Comparison of ENCODE assay signal across 8 cellular contexts in the genomic region with DNA sequence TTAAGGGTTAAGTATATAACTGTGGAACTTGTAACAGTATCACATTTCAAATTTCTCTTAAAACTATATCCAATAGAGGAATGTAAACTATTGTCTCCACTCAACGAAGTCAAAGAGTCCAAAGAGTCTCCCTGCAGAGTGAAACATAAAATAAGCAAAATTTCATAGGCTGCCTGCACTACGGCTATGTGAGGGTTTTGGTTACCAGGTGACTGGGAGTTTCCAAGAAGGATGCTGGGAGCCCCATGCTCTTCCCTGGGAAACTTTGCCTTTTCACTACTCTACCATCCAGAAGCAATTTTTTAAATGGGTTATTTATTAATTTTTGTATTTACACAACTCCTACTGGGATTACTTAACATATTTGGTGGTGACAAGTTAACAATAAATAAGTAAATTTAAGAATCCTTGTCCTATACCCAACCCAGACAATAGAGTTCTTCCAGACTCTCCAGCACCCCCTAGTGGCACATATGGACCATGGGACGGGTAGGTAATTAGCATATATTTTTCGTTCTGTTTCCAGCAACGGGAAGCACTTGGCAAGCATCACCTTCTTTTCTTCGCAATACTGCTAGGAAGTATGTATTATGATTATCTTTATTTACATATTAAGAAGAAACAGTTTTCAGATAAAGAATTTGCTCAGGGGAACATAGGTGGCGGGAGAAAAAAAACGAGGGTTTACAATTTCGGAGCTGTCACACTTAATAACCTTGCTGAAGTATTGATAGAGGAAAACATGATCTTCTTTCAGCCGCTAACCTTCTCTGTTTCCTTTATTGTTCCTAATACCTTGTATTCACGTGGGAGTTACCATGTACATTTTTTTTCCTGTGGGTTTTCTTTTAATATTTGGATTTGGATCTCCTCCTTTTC. TPM values are rescaled to one million over a fixed set of nuclear protein-coding genes. Genes with fewer than 3 reads are reported as not detected.
DNase-seq lines count a peak whose midpoint lies in the region; ATAC-seq and TF ChIP-seq lines count a peak whose summit lies in the region.

No MANE protein-coding gene starts in this region.

- H3K4me1 ChIP-seq in Panc1 (ENCODE audit: control insufficient read depth, insufficient read depth, low read length) (no peaks in the 10 kb centered on the region), iPS DF 6.9 (ENCODE audit: control insufficient read depth, insufficient read depth, low read length) (no peaks in the 10 kb centered on the region)

- intact Hi-C loops in Panc1 (cut with micrococcal nuclease; ENCODE audit: unreplicated experiment), result loop anchor here (2.0 to 5.0 kb wide), 2 partner anchors 106 to 222 kb away; no protein-coding TSS in a partner anchor

- in situ Hi-C loops in Panc1 (cut with HindIII; ENCODE audit: low pct_unique_long_range_greater_than_20kb, low sequenced_read_pairs) (no loop called here), astrocyte of the cerebellum (cut with HindIII; ENCODE audit: low sequenced_read_pairs) (no loop called here)

- no CpG with 5 or more reads among the region's 11 CpGs for WGBS in iPS DF 6.9 (ENCODE audit: insufficient coverage, insufficient read length)

- H3K36me3 ChIP-seq in Panc1 (ENCODE audit: control insufficient read depth, insufficient read depth, low read length), result no peaks in the 10 kb centered on the region
- H3K36me3 ChIP-seq in iPS DF 6.9 (ENCODE audit: control insufficient read depth, insufficient read depth, low read length), result no peaks in the 10 kb centered on the region

- CTCF ChIA-PET in Panc1 (lab: Charles Lee), result interaction anchor here (0.6 to 0.7 kb wide), 2 partner anchors 56 to 98 kb away, joined by 3 to 5 read pairs; no protein-coding TSS in a partner anchor

- no TSS peak for BruUV-seq in Panc1 (replicated peaks; lab: Mats Ljungman, UMichigan)

- ATAC-seq in Panc1, result peak; percentile 80; the same call in 1 of the 2 replicates

- no peak overlapping the region for H3K4me3 ChIP-seq in Panc1 (ENCODE audit: low read depth in 2 of 2, low read length in 2 of 2)
- H3K4me3 ChIP-seq in astrocyte of the cerebellum (ENCODE audit: low read depth, low read length), result no peak overlapping the region
- H3K4me3 ChIP-seq in iPS DF 6.9 (ENCODE audit: low read length), result no peak overlapping the region

- TF ChIP-seq CTCF in Panc1 (IDR thresholded peaks at IDR 0.05) (peak; percentile 82), astrocyte of the cerebellum (IDR thresholded peaks at IDR 0.05; ENCODE audit: low read depth, low read length, missing control alignments) (peak; percentile 68)

- H3K9me3 ChIP-seq in Panc1 (ENCODE audit: control insufficient read depth, insufficient read depth, low read depth, low read length), result no peaks in the 10 kb centered on the region
- H3K9me3 ChIP-seq in iPS DF 6.9 (ENCODE audit: control insufficient read depth, insufficient read depth, low read length), result no peaks in the 10 kb centered on the region

- peak; percentile 55 for DNase-seq in COR-L47 (lab: John Stamatoyannopoulos, UW)
- peak; percentile 13 for DNase-seq in GM19238 (ENCODE audit: insufficient read length, low spot score)
- peak; percentile 38 for DNase-seq in HS-27A (ENCODE audit: low read depth)
- DNase-seq in Panc1 (ENCODE audit: low read depth, low spot score), result peak; percentile 32
- peak; percentile 33 for DNase-seq in astrocyte of the cerebellum (ENCODE audit: low read depth)
- peak; percentile 57 for DNase-seq in iPS DF 6.9 (ENCODE audit: low read depth, low spot score)
- peak; percentile 42 to 57 for DNase-seq in stimulated activated CD4-positive, alpha-beta T cell treated with anti-CD3 and anti-CD28 coated beads, Interleukin-2, amount 100 ng/mL, for 24 hours
- DNase-seq in occipital lobe (lab: John Stamatoyannopoulos, UW), result no peak

- no peaks in the 10 kb centered on the region; the same call in 1 of the 2 replicates for H3K27me3 ChIP-seq in Panc1 (ENCODE audit: control insufficient read depth, insufficient read depth, low read length)
- no peaks in the 10 kb centered on the region for H3K27me3 ChIP-seq in iPS DF 6.9 (ENCODE audit: control insufficient read depth, insufficient read depth, low read length)

- H3K27ac ChIP-seq in Panc1 (ENCODE audit: low read length) (no peak overlapping the region), iPS DF 6.9 (ENCODE audit: low read length) (no peak overlapping the region)

- POLR2A ChIA-PET in Panc1 (lab: Charles Lee), result no interaction called here

RNA-seq across cellular contexts. Expression of a gene that starts 3.5 kb away (rescaled TPM):
- 0.08 TPM for total RNA-seq in Panc1 (2021; ENCODE audit: unreplicated experiment)
- not detected for polyA plus RNA-seq in Panc1 (2012; ENCODE audit: insufficient read length)
- 0.31 TPM for total RNA-seq in occipital lobe

RNA-seq across cellular contexts. Expression of a gene that starts 59.7 kb away (rescaled TPM):
- not detected for total RNA-seq in Panc1 (2021; ENCODE audit: unreplicated experiment)
- not detected for polyA plus RNA-seq in Panc1 (2012; ENCODE audit: insufficient read length)
- 5.8 TPM for total RNA-seq in occipital lobe
